In genomic region chr3:182435860-182436259, GRCh38 we compare ENCODE assay signal across 17 cellular contexts.
"Had no signal": no experiment of that assay in that cellular context is flagged by ENCODE, and none has a peak within 500 bp of the region (broad histone marks: within the 10 kb centered on the region; RNA-seq: fewer than 3 reads in every experiment).

No MANE protein-coding gene starts in this region.

- H3K36me3 ChIP-seq: ascending aorta, brain microvascular endothelial cell, gastrocnemius medialis, thoracic aorta, upper lobe of left lung had no signal

- H3K4me3 ChIP-seq: ascending aorta, gastrocnemius medialis, psoas muscle, thoracic aorta, upper lobe of left lung had no signal

- H3K9me3 ChIP-seq: ascending aorta, gastrocnemius medialis, psoas muscle, thoracic aorta, upper lobe of left lung had no signal

- H3K27ac ChIP-seq: ascending aorta, brain microvascular endothelial cell, gastrocnemius medialis, psoas muscle, thoracic aorta, upper lobe of left lung had no signal

- FAIRE-seq: colon had no signal

- H3K27me3 ChIP-seq: ascending aorta, brain microvascular endothelial cell, gastrocnemius medialis, upper lobe of left lung had no signal

- H3K4me1 ChIP-seq: ascending aorta, gastrocnemius medialis, psoas muscle, upper lobe of left lung had no signal

- DNase-seq: activated gamma-delta T cell treated with Interleukin-2 at 50 U/mL for 16 hours; activated T-cell treated with anti-CD3 and anti-CD28 coated beads, Interleukin-2, amount 50 U/mL, for 1 hour; brain microvascular endothelial cell; central memory CD4-positive, alpha-beta T cell; effector memory CD4-positive, alpha-beta T cell; gastrocnemius medialis; hypothalamus; left cardiac atrium; psoas muscle; right cardiac atrium; stimulated activated CD4-positive, alpha-beta T cell treated with anti-CD3 and anti-CD28 coated beads, Interleukin-4, amount 100 ng/mL, for 24 hours; stimulated activated naive CD4-positive, alpha-beta T cell treated with Interleukin-2 at 50 U/mL for 16 hours; T1000; upper lobe of left lung had no signal
